In the genomic region with DNA sequence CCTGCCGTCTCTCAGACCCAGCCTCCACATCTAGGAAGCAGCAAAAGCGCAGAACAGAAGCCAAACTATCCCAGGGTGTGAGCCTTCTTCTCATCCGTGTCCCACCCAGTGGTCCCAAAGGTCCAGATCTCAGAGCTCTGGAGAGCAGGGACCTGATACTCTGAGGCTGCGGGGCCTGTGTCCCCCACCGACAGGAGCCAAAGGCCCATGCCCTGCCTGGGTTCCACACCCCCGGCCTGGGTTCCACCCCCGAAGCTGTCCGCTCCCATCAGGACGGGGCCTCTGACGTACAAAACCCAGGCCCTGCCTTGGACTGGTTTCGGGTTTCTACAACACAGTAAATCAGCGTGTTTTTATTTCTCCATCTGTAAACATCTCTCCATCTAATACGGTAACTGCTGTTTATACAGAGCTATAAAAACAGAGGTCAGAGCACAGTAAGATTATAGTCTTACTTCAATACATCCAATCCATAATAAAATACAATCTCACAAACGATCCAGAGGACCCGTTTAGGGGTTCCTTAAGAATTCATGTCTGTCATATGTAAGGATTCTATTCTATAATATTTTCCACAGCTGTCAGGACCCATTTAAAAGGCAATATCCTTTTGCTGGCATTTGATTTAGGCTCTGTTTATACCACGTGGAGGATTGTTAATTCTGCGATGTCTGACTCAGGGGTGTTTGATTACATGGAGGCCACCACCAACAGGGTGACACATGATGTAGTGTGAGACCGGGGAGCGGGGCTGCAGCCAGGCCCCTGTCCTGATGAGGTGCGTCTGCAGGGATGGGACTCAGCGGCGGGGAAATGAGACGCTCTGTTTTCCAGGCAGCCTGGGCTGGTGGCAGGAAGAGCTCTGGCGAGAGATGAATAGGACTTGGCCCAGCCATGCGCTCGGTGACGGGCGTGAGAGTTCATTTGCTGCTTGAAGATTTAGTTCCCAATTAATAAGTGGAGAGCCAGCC, we compare ENCODE assay signal across 14 cellular contexts.
DNase-seq lines count a peak whose midpoint lies in the region; ATAC-seq and TF ChIP-seq lines count a peak whose summit lies in the region.
"Had no signal": no experiment of that assay in that cellular context is flagged by ENCODE, and none has a peak within 500 bp of the region (broad histone marks: within the 10 kb centered on the region; RNA-seq: fewer than 3 reads in every experiment).

No MANE protein-coding gene starts in this region.

- peak; percentile 37 to 90 (median 66) for TF ChIP-seq EP300 in sigmoid colon (IDR thresholded peaks at IDR 0.05)

- no peaks in the 10 kb centered on the region for H3K27me3 ChIP-seq in sigmoid colon

- CTCF ChIA-PET in HEK293T (lab: Yijun Ruan, JAX): interaction anchor here (0.6 to 0.7 kb wide), 2 partner anchors 12 to 55 kb away, joined by 3 read pairs; no protein-coding TSS in a partner anchor

- TF ChIP-seq CTCF in sigmoid colon (IDR thresholded peaks at IDR 0.05): no peak
- no peak for TF ChIP-seq CTCF in GM13976 (IDR thresholded peaks at IDR 0.05; ENCODE audit: borderline replicate concordance, control extremely low read depth, extremely low read depth, insufficient read depth, missing control alignments)

- H3K36me3 ChIP-seq in sigmoid colon: no peaks in the 10 kb centered on the region
- H3K36me3 ChIP-seq: adrenal gland had no signal

- POLR2A ChIA-PET in HEK293T (lab: Yijun Ruan, JAX): no interaction called here

- 53 to 61% methylated on average over 28 of the region's 28 CpGs for WGBS in sigmoid colon, 2 donors

- ATAC-seq in HG03460 (IDR thresholded peaks at IDR 0.05; ENCODE audit: unreplicated experiment): no peak
- ATAC-seq: right cardiac atrium had no signal

- DNase-seq in HEK293T (ENCODE audit: extremely low spot score) (peak; percentile 50), SK-N-DZ (ENCODE audit: low spot score) (peak; percentile 52), iris pigment epithelial cell (ENCODE audit: low read depth) (peak; percentile 6), sigmoid colon (peak; percentile 90), GM13976 (ENCODE audit: low spot score) (no peak), NCI-H2081 treated with DMSO at 0.1 percent for 48 hours (lab: John Stamatoyannopoulos, UW) (no peak), superior temporal gyrus (ENCODE audit: extremely low spot score) (no peak)
- DNase-seq: activated CD8-positive, alpha-beta memory T cell treated with anti-CD3 and anti-CD28 coated beads, Interleukin-2, amount 50 U/mL, for 4 hours; dermis blood vessel endothelial cell; HCEC 1CT; right cardiac atrium had no signal

- in situ Hi-C loops in GM13976 (cut with MboI; ENCODE audit: low sequenced_read_pairs, unreplicated experiment): no loop called here

- peak overlapping the region in 3 of 4 donors; percentile 68 to 77 (median 71) for H3K27ac ChIP-seq in sigmoid colon
- H3K27ac ChIP-seq: adrenal gland, C4-2B had no signal

- TF ChIP-seq POLR2A in sigmoid colon (IDR thresholded peaks at IDR 0.05): no peak

- H3K4me1 ChIP-seq in sigmoid colon: peaks cover 0 to 23% (median 21%) of the 10 kb centered on the region in 4 donors
- H3K4me1 ChIP-seq: adrenal gland had no signal

- H3K4me3 ChIP-seq in sigmoid colon: no peak overlapping the region
- H3K4me3 ChIP-seq: adrenal gland had no signal

- intact Hi-C loops in sigmoid colon (cut with DNase I): loop anchor here (1.0 to 5.0 kb wide), 4 partner anchors 36 to 111 kb away; no protein-coding TSS in a partner anchor

- H3K9me3 ChIP-seq in sigmoid colon: no peaks in the 10 kb centered on the region
- H3K9me3 ChIP-seq: adrenal gland had no signal

TF ChIP-seq in HEK293T, 16 proteins besides CTCF, POLR2A, EP300 and RAD21:
- TF ChIP-seq FOXA1 (IDR thresholded peaks at IDR 0.05) (peak; percentile 60; the same call in 1 of the 2 replicates), BHLHE40 (IDR thresholded peaks at IDR 0.05; ENCODE audit: borderline replicate concordance) (no peak), CTBP1 (IDR thresholded peaks at IDR 0.05; ENCODE audit: borderline replicate concordance) (peak; percentile 88), NFRKB (IDR thresholded peaks at IDR 0.05) (no peak), L3MBTL2 (conservative IDR thresholded peaks at IDR 0.05) (peak; percentile 72), ARNT (IDR thresholded peaks at IDR 0.05) (no peak), SUZ12 (IDR thresholded peaks at IDR 0.05) (no peak), SP1 (IDR thresholded peaks at IDR 0.05) (no peak)
- TF ChIP-seq, protein P1, sequence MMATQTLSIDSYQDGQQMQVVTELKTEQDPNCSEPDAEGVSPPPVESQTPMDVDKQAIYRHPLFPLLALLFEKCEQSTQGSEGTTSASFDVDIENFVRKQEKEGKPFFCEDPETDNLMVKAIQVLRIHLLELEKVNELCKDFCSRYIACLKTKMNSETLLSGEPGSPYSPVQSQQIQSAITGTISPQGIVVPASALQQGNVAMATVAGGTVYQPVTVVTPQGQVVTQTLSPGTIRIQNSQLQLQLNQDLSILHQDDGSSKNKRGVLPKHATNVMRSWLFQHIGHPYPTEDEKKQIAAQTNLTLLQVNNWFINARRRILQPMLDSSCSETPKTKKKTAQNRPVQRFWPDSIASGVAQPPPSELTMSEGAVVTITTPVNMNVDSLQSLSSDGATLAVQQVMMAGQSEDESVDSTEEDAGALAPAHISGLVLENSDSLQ (IDR thresholded peaks at IDR 0.05): peak; percentile 86

Comparison
In these comparisons a context has a peak if more than half of its experiments do, and no peak if none do; other contexts are left out.
1. DNase-seq: peak in HEK293T (single experiment), SK-N-DZ (single experiment), iris pigment epithelial cell (single experiment) and sigmoid colon (single experiment); none in GM13976 (single experiment), NCI-H2081 treated with DMSO at 0.1 percent for 48 hours (single experiment) and superior temporal gyrus (single experiment).